ENCODE assay signal across 8 cellular contexts in genomic region chr3:179324270-179324754, GRCh38. TPM values are rescaled to one million over a fixed set of nuclear protein-coding genes. Genes with fewer than 3 reads are reported as not detected.
DNase-seq lines count a peak whose midpoint lies in the region; ATAC-seq and TF ChIP-seq lines count a peak whose summit lies in the region.

No MANE protein-coding gene starts in this region.

- peak overlapping the region; percentile 92 for H3K9ac ChIP-seq in neural cell (ENCODE audit: low read length)

- peak overlapping the region; percentile 99 for H3K27ac ChIP-seq in effector memory CD4-positive, alpha-beta T cell (ENCODE audit: insufficient read depth, low read length, poor library complexity, severe bottlenecking)
- H3K27ac ChIP-seq in neural cell (ENCODE audit: low read length) = peak overlapping the region; percentile 65

- no peak overlapping the region for H2AFZ ChIP-seq in neural cell (ENCODE audit: low read depth, low read length)

- H3F3A ChIP-seq in neural cell (ENCODE audit: insufficient read depth, low read length, poor library complexity, severe bottlenecking) = peaks cover 10% of the 10 kb centered on the region

- H3K27me3 ChIP-seq in effector memory CD4-positive, alpha-beta T cell (replicated peaks; ENCODE audit: control insufficient read depth, insufficient read depth, low read length, poor library complexity, severe bottlenecking) = no peaks in the 10 kb centered on the region
- no peaks in the 10 kb centered on the region for H3K27me3 ChIP-seq in neural cell (ENCODE audit: insufficient read depth, low read depth, low read length)

- peaks cover 15% of the 10 kb centered on the region for H3K36me3 ChIP-seq in effector memory CD4-positive, alpha-beta T cell (ENCODE audit: control insufficient read depth, insufficient read depth, low read length)
- no peaks in the 10 kb centered on the region for H3K36me3 ChIP-seq in neural cell (ENCODE audit: insufficient read depth, low read length)

- CTCF ChIA-PET in AG04449 (lab: Yijun Ruan, JAX) = interaction anchor here (1.0 to 2.6 kb wide), 9 partner anchors 9 to 309 kb away, joined by 3 to 14 read pairs (median 6); no protein-coding TSS in a partner anchor

- H3K9me3 ChIP-seq in effector memory CD4-positive, alpha-beta T cell (ENCODE audit: control insufficient read depth, low read length) = no peaks in the 10 kb centered on the region
- H3K9me3 ChIP-seq in neural cell (ENCODE audit: low read length) = no peaks in the 10 kb centered on the region

- no peak for TF ChIP-seq CTCF in AG04449 (IDR thresholded peaks at IDR 0.05; ENCODE audit: insufficient read depth, low read length, missing control alignments)
- no peak for TF ChIP-seq CTCF in GM13976 (IDR thresholded peaks at IDR 0.05; ENCODE audit: borderline replicate concordance, control extremely low read depth, extremely low read depth, insufficient read depth, missing control alignments)
- TF ChIP-seq CTCF in neural cell (IDR thresholded peaks at IDR 0.05; ENCODE audit: poor library complexity, severe bottlenecking) = no peak

- TF ChIP-seq EP300 in neural cell (conservative IDR thresholded peaks at IDR 0.05; ENCODE audit: poor library complexity, severe bottlenecking) = no peak

- H3K4me2 ChIP-seq in neural cell (ENCODE audit: low read length) = peak overlapping the region; percentile 83

- no peak for TF ChIP-seq RAD21 in neural cell (conservative IDR thresholded peaks at IDR 0.05)

- H3K9me2 ChIP-seq in neural cell (ENCODE audit: insufficient read depth, low read length) = no peaks in the 10 kb centered on the region

- H3K4me3 ChIP-seq in AG04449 (ENCODE audit: low read depth, low read length) (peak overlapping the region; percentile 86), neural cell (ENCODE audit: low read length) (peak overlapping the region; percentile 100)
- peak overlapping the region; percentile 99 for H3K4me3 ChIP-seq in effector memory CD4-positive, alpha-beta T cell (ENCODE audit: insufficient read depth, low read depth, low read length, poor library complexity, severe bottlenecking)

- in situ Hi-C loops in GM13976 (cut with MboI; ENCODE audit: low sequenced_read_pairs, unreplicated experiment) = loop anchor here (25.0 kb wide), 1 partner anchor 887 kb away; no protein-coding TSS in a partner anchor

- POLR2A ChIA-PET in AG04449 (lab: Yijun Ruan, JAX) = interaction anchor here (1.1 to 1.8 kb wide), 2 partner anchors 238 to 253 kb away, joined by 3 to 6 read pairs; partner anchors contain the start of genes ACTL6A and ZMAT3

- DNase-seq in AG04449 (ENCODE audit: low read depth, low spot score) (no peak), GM13976 (ENCODE audit: low spot score) (peak; percentile 50), RPMI7951 (ENCODE audit: low read depth) (peak; percentile 20), SHP77 (lab: John Stamatoyannopoulos, UW) (no peak)
- DNase-seq in effector memory CD4-positive, alpha-beta T cell = no peak

- no peaks in the 10 kb centered on the region for H4K20me1 ChIP-seq in neural cell (ENCODE audit: insufficient read depth)

- peaks cover 9% of the 10 kb centered on the region for H3K4me1 ChIP-seq in effector memory CD4-positive, alpha-beta T cell (ENCODE audit: control insufficient read depth, insufficient read depth, low read length, poor library complexity, severe bottlenecking)

- peaks cover 41% of the 10 kb centered on the region for H3K79me2 ChIP-seq in neural cell (replicated peaks; ENCODE audit: insufficient read depth, low read length)

- no peak for ATAC-seq in HG02970 (IDR thresholded peaks at IDR 0.05; ENCODE audit: low FRiP score, unreplicated experiment)
- no peak for ATAC-seq in HG03135 (IDR thresholded peaks at IDR 0.05; ENCODE audit: unreplicated experiment)

TF ChIP-seq in neural cell, 6 proteins besides CTCF, POLR2A, EP300 and RAD21:
- no peak for TF ChIP-seq POLR2AphosphoS5 (IDR thresholded peaks at IDR 0.05)

RNA-seq across cellular contexts. Expression of gene ZNF639, which starts 1.5 kb away (rescaled TPM):
- 51.8 and 59.1 TPM in 2 replicates for total RNA-seq in RPMI7951 (2014; rRNA removed; shearing (Covaris generic))
- 96.9 and 100 TPM in 2 replicates for polyA plus RNA-seq in neural cell
- polyA minus RNA-seq in neural cell = 106 and 121 TPM in 2 replicates

RNA-seq across cellular contexts. Expression of gene MFN1, which starts 23.2 kb away (rescaled TPM):
- total RNA-seq in RPMI7951 (2014; rRNA removed; shearing (Covaris generic)) = 54.7 and 76.3 TPM in 2 replicates
- polyA plus RNA-seq in neural cell = 64.3 and 78.8 TPM in 2 replicates
- 70.4 and 79.1 TPM in 2 replicates for polyA minus RNA-seq in neural cell

Comparison
In these comparisons a context has a peak if more than half of its experiments do, and no peak if none do; other contexts are left out.
1. DNase-seq: peak in GM13976 (single experiment) and RPMI7951 (single experiment); none in AG04449 (single experiment), effector memory CD4-positive, alpha-beta T cell (0 of 3) and SHP77 (0 of 2).
2. Peak in every context shown above with its lines, with median percentiles within 50 percentile points of each other: H3K4me3 ChIP-seq.